Comparison of ENCODE assay signal across 9 cellular contexts in the genomic region with DNA sequence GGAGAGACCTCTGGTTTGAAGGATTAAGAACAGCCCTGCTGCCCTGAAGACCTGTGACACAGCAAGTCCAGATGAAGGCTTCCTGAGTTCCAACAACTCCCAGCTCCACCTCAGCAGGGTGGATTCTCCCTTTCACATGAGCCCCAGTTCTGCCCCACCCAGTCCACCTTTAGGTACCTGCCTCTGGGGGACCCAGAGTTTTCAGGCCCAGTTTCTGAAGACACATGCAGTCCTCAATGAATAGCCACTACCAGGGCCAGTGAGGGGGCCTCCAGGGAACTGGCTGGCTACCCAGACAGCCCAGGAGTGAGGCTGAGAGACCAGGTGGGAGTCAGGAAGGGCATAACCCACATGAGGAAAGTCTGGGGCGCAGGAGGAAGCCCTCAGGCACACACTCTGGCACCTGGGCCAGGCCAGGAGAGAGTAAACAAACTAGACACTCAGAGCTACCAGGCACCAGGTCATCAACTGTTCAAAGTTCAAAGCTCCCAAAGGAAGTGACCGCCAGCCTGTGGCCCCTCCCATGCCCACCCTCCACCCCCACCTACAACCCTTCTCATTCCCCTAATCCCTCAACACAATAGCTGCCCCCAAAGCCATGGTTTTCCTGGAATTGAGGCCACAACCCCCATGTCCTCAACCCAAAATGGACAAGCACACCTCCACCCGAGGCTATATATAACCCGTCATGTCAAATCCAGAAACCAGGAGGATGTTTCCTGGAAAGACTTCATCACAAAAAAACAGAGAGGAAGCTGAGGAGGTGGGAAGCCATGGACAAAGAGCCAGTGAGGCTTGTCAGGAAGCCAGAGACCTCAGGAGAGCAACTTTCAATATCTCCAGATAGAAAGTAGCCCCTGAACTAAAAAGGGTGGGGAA. TPM values are rescaled to one million over a fixed set of nuclear protein-coding genes. Genes with fewer than 3 reads are reported as not detected.
DNase-seq lines count a peak whose midpoint lies in the region; ATAC-seq and TF ChIP-seq lines count a peak whose summit lies in the region.
"Had no signal": no experiment of that assay in that cellular context is flagged by ENCODE, and none has a peak within 500 bp of the region (broad histone marks: within the 10 kb centered on the region; RNA-seq: fewer than 3 reads in every experiment).

No MANE protein-coding gene starts in this region.

- DNase-seq in cardiac muscle cell (ENCODE audit: low read depth in 1 of 2, low spot score in 1 of 2), result no peak
- no peak for DNase-seq in Right ventricle myocardium superior
- DNase-seq in chondrocyte (ENCODE audit: low spot score), result no peak
- DNase-seq in mucosa of descending colon, result peak; percentile 76 to 79 (median 78)
- DNase-seq in vagina (ENCODE audit: extremely low spot score in 2 of 2), result no peak
- no peak for DNase-seq in AG08396 (ENCODE audit: low spot score)
- no peak for DNase-seq in NCI-H128 (lab: John Stamatoyannopoulos, UW; ENCODE audit: unreplicated experiment)

- peak overlapping the region; percentile 14 for H3K4me3 Mint-ChIP-seq in chondrocyte (ENCODE audit: unreplicated experiment)

- no peak for ATAC-seq in Right ventricle myocardium superior (ENCODE audit: poor library complexity)
- peak; percentile 65 for ATAC-seq in mucosa of descending colon
- no peak for ATAC-seq in GM18511 (IDR thresholded peaks at IDR 0.05; ENCODE audit: unreplicated experiment)

- no peak overlapping the region for H3K27ac Mint-ChIP-seq in chondrocyte (ENCODE audit: unreplicated experiment)

- H3K27ac ChIP-seq in cardiac muscle cell, result peak overlapping the region; percentile 79
- H3K27ac ChIP-seq in vagina, result peak overlapping the region; percentile 93

- H3K27me3 ChIP-seq in cardiac muscle cell (no peaks in the 10 kb centered on the region), vagina (no peaks in the 10 kb centered on the region)
- H3K27me3 ChIP-seq: adrenal gland had no signal

- intact Hi-C loops in Right ventricle myocardium superior (cut with DNase I) (no loop called here), mucosa of descending colon (cut with DNase I, micrococcal nuclease) (no loop called here), vagina (cut with DNase I) (loop anchor here (5.0 kb wide), 1 partner anchor 36 kb away; no protein-coding TSS in a partner anchor)

- no peaks in the 10 kb centered on the region for H3K27me3 Mint-ChIP-seq in chondrocyte (ENCODE audit: low read depth)

- H3K9me3 ChIP-seq in cardiac muscle cell (ENCODE audit: low read depth), result no peaks in the 10 kb centered on the region
- no peaks in the 10 kb centered on the region for H3K9me3 ChIP-seq in mucosa of descending colon
- H3K9me3 ChIP-seq in vagina, result no peaks in the 10 kb centered on the region
- H3K9me3 ChIP-seq: adrenal gland had no signal

- H3K4me3 ChIP-seq in cardiac muscle cell, result no peak overlapping the region
- no peak overlapping the region for H3K4me3 ChIP-seq in mucosa of descending colon
- peak overlapping the region in 1 of 2 donors; percentile 48 for H3K4me3 ChIP-seq in vagina

- no peaks in the 10 kb centered on the region for H3K36me3 Mint-ChIP-seq in chondrocyte (ENCODE audit: low read depth)

- no peak for TF ChIP-seq POLR2A in vagina (IDR thresholded peaks at IDR 0.05)

- H3K9me3 Mint-ChIP-seq in chondrocyte (ENCODE audit: low read depth), result peaks cover 3% of the 10 kb centered on the region

- H3K4me1 ChIP-seq in cardiac muscle cell (ENCODE audit: low read depth), result peaks cover 29% of the 10 kb centered on the region
- peaks cover 29% of the 10 kb centered on the region for H3K4me1 ChIP-seq in mucosa of descending colon (ENCODE audit: low read depth)
- peaks cover 52% of the 10 kb centered on the region for H3K4me1 ChIP-seq in vagina

- peaks cover 40% of the 10 kb centered on the region for H3K4me1 Mint-ChIP-seq in chondrocyte (ENCODE audit: low read depth)

- TF ChIP-seq CTCF in cardiac muscle cell (IDR thresholded peaks at IDR 0.05; ENCODE audit: low read depth, low read length), result no peak
- TF ChIP-seq CTCF in chondrocyte (IDR thresholded peaks at IDR 0.05), result no peak
- TF ChIP-seq CTCF in mucosa of descending colon (IDR thresholded peaks at IDR 0.05), result no peak
- TF ChIP-seq CTCF in vagina (IDR thresholded peaks at IDR 0.05), result no peak

- H3K36me3 ChIP-seq in cardiac muscle cell (no peaks in the 10 kb centered on the region), mucosa of descending colon (ENCODE audit: low read depth) (no peaks in the 10 kb centered on the region), vagina (no peaks in the 10 kb centered on the region)
- H3K36me3 ChIP-seq: adrenal gland had no signal

RNA-seq across cellular contexts. Expression of a gene that starts 2.1 kb away (rescaled TPM):
- total RNA-seq in cardiac muscle cell (326 and 564 TPM in 2 replicates), Right ventricle myocardium superior (393 TPM), chondrocyte (24.4 to 30.0 TPM (median 26.1 TPM) in 3 replicates), mucosa of descending colon (100 to 1,000 TPM in 1 of 3 donors, 10 to 100 TPM in 2; 84.9 to 111 (median 93.3) TPM), vagina (70.7 TPM)
- 186 and 218 TPM in 2 replicates for polyA plus RNA-seq in cardiac muscle cell

Comparison
In these comparisons a context has a peak if more than half of its experiments do, and no peak if none do; other contexts are left out.
1. DNase-seq: peak in mucosa of descending colon (3 of 3); none in cardiac muscle cell (0 of 2), Right ventricle myocardium superior (single experiment), chondrocyte (single experiment), vagina (0 of 2), AG08396 (single experiment) and NCI-H128 (single experiment).